In genomic region chr1:100039571-100039970, GRCh38 we compare ENCODE assay signal across 2 cellular contexts.
TF ChIP-seq lines count a peak whose summit lies in the region.

No MANE protein-coding gene starts in this region.

TF ChIP-seq in SK-N-SH, 30 proteins besides CTCF, POLR2A, EP300 and RAD21 (continued from another document):
- TF ChIP-seq, protein P1, sequence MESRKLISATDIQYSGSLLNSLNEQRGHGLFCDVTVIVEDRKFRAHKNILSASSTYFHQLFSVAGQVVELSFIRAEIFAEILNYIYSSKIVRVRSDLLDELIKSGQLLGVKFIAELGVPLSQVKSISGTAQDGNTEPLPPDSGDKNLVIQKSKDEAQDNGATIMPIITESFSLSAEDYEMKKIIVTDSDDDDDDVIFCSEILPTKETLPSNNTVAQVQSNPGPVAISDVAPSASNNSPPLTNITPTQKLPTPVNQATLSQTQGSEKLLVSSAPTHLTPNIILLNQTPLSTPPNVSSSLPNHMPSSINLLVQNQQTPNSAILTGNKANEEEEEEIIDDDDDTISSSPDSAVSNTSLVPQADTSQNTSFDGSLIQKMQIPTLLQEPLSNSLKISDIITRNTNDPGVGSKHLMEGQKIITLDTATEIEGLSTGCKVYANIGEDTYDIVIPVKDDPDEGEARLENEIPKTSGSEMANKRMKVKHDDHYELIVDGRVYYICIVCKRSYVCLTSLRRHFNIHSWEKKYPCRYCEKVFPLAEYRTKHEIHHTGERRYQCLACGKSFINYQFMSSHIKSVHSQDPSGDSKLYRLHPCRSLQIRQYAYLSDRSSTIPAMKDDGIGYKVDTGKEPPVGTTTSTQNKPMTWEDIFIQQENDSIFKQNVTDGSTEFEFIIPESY (IDR thresholded peaks at IDR 0.05; ENCODE audit: borderline replicate concordance, low read depth), result no peak
- no peak for TF ChIP-seq MEF2A (IDR thresholded peaks at IDR 0.05; ENCODE audit: borderline replicate concordance, low read depth)
- TF ChIP-seq FOXJ3 (CRISPR knock-in tag; IDR thresholded peaks at IDR 0.05), result no peak
- no peak for TF ChIP-seq TEAD4 (IDR thresholded peaks at IDR 0.05; ENCODE audit: borderline replicate concordance, insufficient read depth)
- no peak for TF ChIP-seq POLR2AphosphoS5 (IDR thresholded peaks at IDR 0.05; ENCODE audit: low read depth, low read length)
TF ChIP-seq in SK-N-SH: peak in this region for 0.

TF ChIP-seq in SK-N-SH treated with all-trans-retinoic acid at 6 μM for 48 hours, 23 proteins besides CTCF, POLR2A, EP300 and RAD21 (continued from another document):
- TF ChIP-seq, protein P2, sequence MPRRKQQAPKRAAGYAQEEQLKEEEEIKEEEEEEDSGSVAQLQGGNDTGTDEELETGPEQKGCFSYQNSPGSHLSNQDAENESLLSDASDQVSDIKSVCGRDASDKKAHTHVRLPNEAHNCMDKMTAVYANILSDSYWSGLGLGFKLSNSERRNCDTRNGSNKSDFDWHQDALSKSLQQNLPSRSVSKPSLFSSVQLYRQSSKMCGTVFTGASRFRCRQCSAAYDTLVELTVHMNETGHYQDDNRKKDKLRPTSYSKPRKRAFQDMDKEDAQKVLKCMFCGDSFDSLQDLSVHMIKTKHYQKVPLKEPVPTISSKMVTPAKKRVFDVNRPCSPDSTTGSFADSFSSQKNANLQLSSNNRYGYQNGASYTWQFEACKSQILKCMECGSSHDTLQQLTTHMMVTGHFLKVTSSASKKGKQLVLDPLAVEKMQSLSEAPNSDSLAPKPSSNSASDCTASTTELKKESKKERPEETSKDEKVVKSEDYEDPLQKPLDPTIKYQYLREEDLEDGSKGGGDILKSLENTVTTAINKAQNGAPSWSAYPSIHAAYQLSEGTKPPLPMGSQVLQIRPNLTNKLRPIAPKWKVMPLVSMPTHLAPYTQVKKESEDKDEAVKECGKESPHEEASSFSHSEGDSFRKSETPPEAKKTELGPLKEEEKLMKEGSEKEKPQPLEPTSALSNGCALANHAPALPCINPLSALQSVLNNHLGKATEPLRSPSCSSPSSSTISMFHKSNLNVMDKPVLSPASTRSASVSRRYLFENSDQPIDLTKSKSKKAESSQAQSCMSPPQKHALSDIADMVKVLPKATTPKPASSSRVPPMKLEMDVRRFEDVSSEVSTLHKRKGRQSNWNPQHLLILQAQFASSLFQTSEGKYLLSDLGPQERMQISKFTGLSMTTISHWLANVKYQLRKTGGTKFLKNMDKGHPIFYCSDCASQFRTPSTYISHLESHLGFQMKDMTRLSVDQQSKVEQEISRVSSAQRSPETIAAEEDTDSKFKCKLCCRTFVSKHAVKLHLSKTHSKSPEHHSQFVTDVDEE (CRISPR knock-in tag; IDR thresholded peaks at IDR 0.05), result no peak
- no peak for TF ChIP-seq ZNF565 (CRISPR knock-in tag; conservative IDR thresholded peaks at IDR 0.05; ENCODE audit: low read depth)
